In genomic region chr3:191952609-191953008, GRCh38 we compare ENCODE assay signal across 30 cellular contexts.
"Had no signal": no experiment of that assay in that cellular context is flagged by ENCODE, and none has a peak within 500 bp of the region (broad histone marks: within the 10 kb centered on the region; RNA-seq: fewer than 3 reads in every experiment).

No MANE protein-coding gene starts in this region.

- H3K4me1 Mint-ChIP-seq: activated B cell treated with CpG ODN at 0.5 μM for 24 hours; activated T-helper 17 cell treated with anti-CD3 and anti-CD28 coated beads, Interleukin-2, amount 50 U/mL, for 72 hours; T-helper 17 cell had no signal

- H3K9me3 ChIP-seq: body of pancreas, colonic mucosa had no signal

- H3K27ac Mint-ChIP-seq: activated B cell treated with CpG ODN at 0.5 μM for 24 hours; activated CD8-positive, alpha-beta T cell treated with anti-CD3 and anti-CD28 coated beads for 36 hours; activated naive CD8-positive, alpha-beta T cell; activated T-helper 17 cell treated with anti-CD3 and anti-CD28 coated beads, Interleukin-2, amount 50 U/mL, for 72 hours; dendritic cell treated with granulocyte-macrophage colony-stimulating factor and Interleukin-4, amounts not matched to agents 40 ng/mL and 50 ng/mL, for 4 days; endodermal cell; T-helper 17 cell; T-helper 2 cell treated with Interferon-gamma antibody and Interleukin-4, amounts not matched to agents 5 μg/mL and 100 μg/mL, for 36 hours had no signal

- H3K4me3 Mint-ChIP-seq: activated B cell treated with CpG ODN at 0.5 μM for 24 hours; activated CD8-positive, alpha-beta T cell treated with anti-CD3 and anti-CD28 coated beads for 36 hours; activated naive CD8-positive, alpha-beta T cell; activated T-cell treated with anti-CD3 and anti-CD28 coated beads, Interleukin-2, amount 50 U/mL, for 4 hours; activated T-helper 17 cell treated with anti-CD3 and anti-CD28 coated beads, Interleukin-2, amount 50 U/mL, for 72 hours; dendritic cell treated with granulocyte-macrophage colony-stimulating factor and Interleukin-4, amounts not matched to agents 40 ng/mL and 50 ng/mL, for 4 days; endodermal cell; T-helper 17 cell; T-helper 2 cell treated with Interferon-gamma antibody and Interleukin-4, amounts not matched to agents 5 μg/mL and 100 μg/mL, for 36 hours had no signal

- ATAC-seq: activated CD4-positive, CD25-positive, alpha-beta regulatory T cell treated with anti-CD3 and anti-CD28 coated beads, Interleukin-2, amount 50 U/mL, for 24 hours; activated CD8-positive, alpha-beta T cell treated with anti-CD3 and anti-CD28 coated beads for 36 hours; activated T-cell treated with anti-CD3 and anti-CD28 coated beads, Interleukin-2, amount 50 U/mL, for 4 hours; activated T-helper 17 cell treated with anti-CD3 and anti-CD28 coated beads, Interleukin-2, amount 50 U/mL, for 72 hours; body of pancreas; esophagus mucosa; T-helper 17 cell had no signal

- H3K27me3 ChIP-seq: body of pancreas, colonic mucosa, dorsolateral prefrontal cortex had no signal

- H3K27me3 Mint-ChIP-seq: activated B cell treated with CpG ODN at 0.5 μM for 24 hours; activated CD8-positive, alpha-beta T cell treated with anti-CD3 and anti-CD28 coated beads for 36 hours; activated naive CD8-positive, alpha-beta T cell; activated T-helper 17 cell treated with anti-CD3 and anti-CD28 coated beads, Interleukin-2, amount 50 U/mL, for 72 hours; dendritic cell treated with granulocyte-macrophage colony-stimulating factor and Interleukin-4, amounts not matched to agents 40 ng/mL and 50 ng/mL, for 4 days; T-helper 17 cell had no signal

- H3K4me1 ChIP-seq: body of pancreas, colonic mucosa had no signal

- H3K36me3 Mint-ChIP-seq: activated naive CD8-positive, alpha-beta T cell had no signal

- DNase-seq: activated B cell treated with CpG ODN at 0.5 μM for 24 hours; activated CD4-positive, alpha-beta T cell treated with anti-CD3 and anti-CD28 coated beads for 48 hours; activated CD4-positive, alpha-beta T cell treated with anti-CD3 and anti-CD28 coated beads, Interleukin-2, amount 50 U/mL, for 1 hour; activated CD4-positive, alpha-beta T cell treated with anti-CD3 and anti-CD28 coated beads, Interleukin-2, amount 50 U/mL, for 48 hours; activated CD8-positive, alpha-beta memory T cell treated with anti-CD3 and anti-CD28 coated beads for 24 hours; activated CD8-positive, alpha-beta T cell treated with anti-CD3 and anti-CD28 coated beads for 36 hours; activated effector memory CD4-positive, alpha-beta T cell treated with Interleukin-2 at 50 U/mL for 16 hours; activated gamma-delta T cell treated with Interleukin-2 at 50 U/mL for 16 hours; activated naive CD4-positive, alpha-beta T cell treated with anti-CD3 and anti-CD28 coated beads, Interleukin-2, amount 50 U/mL, for 16 hours; activated naive CD4-positive, alpha-beta T cell treated with Interleukin-2 at 50 U/mL for 16 hours; activated T-cell treated with anti-CD3 and anti-CD28 coated beads, Interleukin-2, amount 50 U/mL, for 4 hours; amniotic stem cell; anterior cingulate cortex; body of pancreas; caudate nucleus; colonic mucosa; dorsolateral prefrontal cortex; effector memory CD4-positive, alpha-beta T cell; endodermal cell; foreskin fibroblast; T-helper 1 cell; T-helper 17 cell; T1000; WERI-Rb-1 had no signal

- H3K27ac ChIP-seq: body of pancreas, colonic mucosa, dorsolateral prefrontal cortex, WERI-Rb-1 had no signal

- H3K4me3 ChIP-seq: body of pancreas, colonic mucosa, dorsolateral prefrontal cortex had no signal

- H3K36me3 ChIP-seq: colonic mucosa, WERI-Rb-1 had no signal

- H3K9me3 Mint-ChIP-seq: activated B cell treated with CpG ODN at 0.5 μM for 24 hours; T-helper 2 cell treated with Interferon-gamma antibody and Interleukin-4, amounts not matched to agents 5 μg/mL and 100 μg/mL, for 36 hours had no signal
